In the genomic region with DNA sequence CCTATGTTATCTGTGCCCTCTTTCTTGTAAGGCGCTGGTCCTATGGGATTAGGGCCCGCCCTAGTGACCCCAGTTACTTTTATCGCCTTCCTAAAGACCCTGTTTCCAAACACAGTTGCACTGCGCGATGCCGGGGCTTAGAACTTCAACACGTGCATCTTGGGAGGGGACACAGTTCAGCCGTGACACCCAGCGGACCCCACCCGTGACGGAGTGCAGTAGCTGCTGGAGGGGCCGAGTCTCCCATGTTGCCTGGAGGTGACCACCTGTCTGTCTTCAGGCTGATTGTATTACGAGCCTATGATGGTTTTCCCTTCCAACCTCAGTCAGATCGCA, we compare ENCODE assay signal across 13 cellular contexts. TPM values are rescaled to one million over a fixed set of nuclear protein-coding genes. Genes with fewer than 3 reads are reported as not detected.
DNase-seq lines count a peak whose midpoint lies in the region; ATAC-seq and TF ChIP-seq lines count a peak whose summit lies in the region.
"Had no signal": no experiment of that assay in that cellular context is flagged by ENCODE, and none has a peak within 500 bp of the region (broad histone marks: within the 10 kb centered on the region; RNA-seq: fewer than 3 reads in every experiment).

No MANE protein-coding gene starts in this region.

- H3K4me1 Mint-ChIP-seq in nephron progenitor cell (peaks cover 71% of the 10 kb centered on the region), CD14-positive monocyte (peaks cover 18% of the 10 kb centered on the region)

- H3K36me3 Mint-ChIP-seq in nephron progenitor cell (ENCODE audit: low read depth) (no peaks in the 10 kb centered on the region), CD14-positive monocyte (peaks cover under 1 to 2% of the 10 kb centered on the region in 2 donors)
- H3K36me3 Mint-ChIP-seq: activated CD8-positive, alpha-beta memory T cell treated with anti-CD3 and anti-CD28 coated beads, Interleukin-2, amount 10 ng/mL, durations not matched to agents 7 days and 5 days; natural killer cell; stimulated activated memory B cell treated with anti-CD40 and anti-IgM and Interleukin-4, amounts not matched to agents 10 μg/mL and 1 μg/mL and 100 μg/mL, for 72 hours had no signal

- no peaks in the 10 kb centered on the region for H3K9me3 ChIP-seq in adipocyte (ENCODE audit: control insufficient read depth, low read length)
- H3K9me3 ChIP-seq in esophagus (ENCODE audit: control insufficient read depth in 2 of 2, insufficient read depth in 1 of 2, low read depth in 1 of 2, low read length in 1 of 2), result no peaks in the 10 kb centered on the region
- no peaks in the 10 kb centered on the region for H3K9me3 ChIP-seq in upper lobe of left lung

- no peaks in the 10 kb centered on the region for H3K27me3 ChIP-seq in adipocyte (replicated peaks; ENCODE audit: control insufficient read depth, insufficient read depth, low read length)
- no peaks in the 10 kb centered on the region for H3K27me3 ChIP-seq in esophagus (ENCODE audit: control insufficient read depth in 1 of 2, insufficient read depth in 2 of 2, low read length in 2 of 2)
- no peaks in the 10 kb centered on the region for H3K27me3 ChIP-seq in upper lobe of left lung

- H3K27me3 Mint-ChIP-seq in nephron progenitor cell (ENCODE audit: low read depth, poor library complexity) (peaks cover 2% of the 10 kb centered on the region), CD14-positive monocyte (ENCODE audit: low read depth in 3 of 3) (peaks cover 1 to 12% (median 5%) of the 10 kb centered on the region in 3 donors)
- H3K27me3 Mint-ChIP-seq: activated CD8-positive, alpha-beta memory T cell treated with anti-CD3 and anti-CD28 coated beads, Interleukin-2, amount 10 ng/mL, durations not matched to agents 7 days and 5 days; activated naive CD8-positive, alpha-beta T cell treated with anti-CD3 and anti-CD28 coated beads, Interleukin-2, amount 50 U/mL, for 24 hours had no signal

- H3K4me3 ChIP-seq in adipocyte (ENCODE audit: low read length) (peak overlapping the region; percentile 38), esophagus (ENCODE audit: low read depth in 1 of 2, low read length in 2 of 2) (no peak overlapping the region), upper lobe of left lung (peak overlapping the region in 3 of 4 donors; percentile 4 to 13 (median 9))

- H3K27ac ChIP-seq in esophagus (ENCODE audit: low read depth in 2 of 2, low read length in 1 of 2), result peak overlapping the region; percentile 79 to 89
- H3K27ac ChIP-seq in upper lobe of left lung, result peak overlapping the region; percentile 88 to 95 (median 91)

- TF ChIP-seq EP300 in upper lobe of left lung (IDR thresholded peaks at IDR 0.05), result no peak

- H3K27ac Mint-ChIP-seq in nephron progenitor cell, result peak overlapping the region; percentile 90
- H3K27ac Mint-ChIP-seq in CD14-positive monocyte, result no peak overlapping the region
- H3K27ac Mint-ChIP-seq: activated CD8-positive, alpha-beta memory T cell treated with anti-CD3 and anti-CD28 coated beads, Interleukin-2, amount 10 ng/mL, durations not matched to agents 7 days and 5 days; activated naive CD8-positive, alpha-beta T cell treated with anti-CD3 and anti-CD28 coated beads, Interleukin-2, amount 50 U/mL, for 24 hours; natural killer cell; stimulated activated memory B cell treated with anti-CD40 and anti-IgM and Interleukin-4, amounts not matched to agents 10 μg/mL and 1 μg/mL and 100 μg/mL, for 72 hours had no signal

- no peaks in the 10 kb centered on the region for H3K36me3 ChIP-seq in adipocyte (ENCODE audit: control insufficient read depth, insufficient read depth, low read length, severe bottlenecking)
- peaks cover 0 to 5% of the 10 kb centered on the region in 2 donors for H3K36me3 ChIP-seq in esophagus (ENCODE audit: control insufficient read depth in 2 of 2, insufficient read depth in 2 of 2, low read length in 1 of 2)
- no peaks in the 10 kb centered on the region for H3K36me3 ChIP-seq in upper lobe of left lung

- 60 to 69% methylated on average over 14 of the region's 14 CpGs for WGBS in esophagus, 2 donors
- WGBS in upper lobe of left lung, 2 donors, result 49 to 64% methylated on average over 14 of the region's 14 CpGs

- H3K4me1 ChIP-seq in adipocyte (ENCODE audit: control insufficient read depth, insufficient read depth, low read length) (peaks cover 39% of the 10 kb centered on the region), esophagus (ENCODE audit: control insufficient read depth in 2 of 2, insufficient read depth in 2 of 2, low read length in 1 of 2) (peaks cover 25 to 63% of the 10 kb centered on the region in 2 donors), upper lobe of left lung (peaks cover 88 to 93% (median 90%) of the 10 kb centered on the region in 4 donors)

- intact Hi-C loops in CD14-positive monocyte (cut with micrococcal nuclease), result no loop called here

- DNase-seq in adipocyte (ENCODE audit: low read depth) (no peak), nephron progenitor cell (no peak), upper lobe of left lung (no peak), CD14-positive monocyte (ENCODE audit: low spot score) (no peak), HUDEP-2 (lab: John Stamatoyannopoulos, UW; ENCODE audit: unreplicated experiment in 76 of 76) (no peak), NCI-H1694 treated with DMSO at 0.1 percent for 48 hours (lab: John Stamatoyannopoulos, UW) (no peak)
- DNase-seq: activated CD8-positive, alpha-beta memory T cell treated with anti-CD3 and anti-CD28 coated beads, Interleukin-2, amount 10 ng/mL, durations not matched to agents 7 days and 5 days; activated naive CD8-positive, alpha-beta T cell treated with anti-CD3 and anti-CD28 coated beads, Interleukin-2, amount 50 U/mL, for 24 hours; effector memory CD4-positive, alpha-beta T cell; natural killer cell; stimulated activated CD4-positive, alpha-beta T cell treated with anti-CD3 and anti-CD28 coated beads, Interleukin-2, amount 100 ng/mL, for 24 hours had no signal

- TF ChIP-seq CTCF in nephron progenitor cell (IDR thresholded peaks at IDR 0.05) (no peak), upper lobe of left lung (IDR thresholded peaks at IDR 0.05) (no peak), CD14-positive monocyte (IDR thresholded peaks at IDR 0.05) (no peak)

- TF ChIP-seq POLR2A in upper lobe of left lung (IDR thresholded peaks at IDR 0.05), result no peak

- H3K9ac ChIP-seq in adipocyte (ENCODE audit: low read length), result no peak overlapping the region

- ATAC-seq in upper lobe of left lung (ENCODE audit: low FRiP score in 2 of 2), result no peak
- ATAC-seq: activated CD8-positive, alpha-beta memory T cell treated with anti-CD3 and anti-CD28 coated beads, Interleukin-2, amount 10 ng/mL, durations not matched to agents 7 days and 5 days; activated naive CD8-positive, alpha-beta T cell treated with anti-CD3 and anti-CD28 coated beads, Interleukin-2, amount 50 U/mL, for 24 hours; natural killer cell; stimulated activated memory B cell treated with anti-CD40 and anti-IgM and Interleukin-4, amounts not matched to agents 10 μg/mL and 1 μg/mL and 100 μg/mL, for 72 hours had no signal

- H3K4me3 Mint-ChIP-seq in nephron progenitor cell, result no peak overlapping the region
- no peak overlapping the region for H3K4me3 Mint-ChIP-seq in CD14-positive monocyte
- H3K4me3 Mint-ChIP-seq: activated CD8-positive, alpha-beta memory T cell treated with anti-CD3 and anti-CD28 coated beads, Interleukin-2, amount 10 ng/mL, durations not matched to agents 7 days and 5 days; activated naive CD8-positive, alpha-beta T cell treated with anti-CD3 and anti-CD28 coated beads, Interleukin-2, amount 50 U/mL, for 24 hours; natural killer cell; stimulated activated memory B cell treated with anti-CD40 and anti-IgM and Interleukin-4, amounts not matched to agents 10 μg/mL and 1 μg/mL and 100 μg/mL, for 72 hours had no signal

- H3K9me3 Mint-ChIP-seq in nephron progenitor cell (no peaks in the 10 kb centered on the region), CD14-positive monocyte (no peaks in the 10 kb centered on the region)
- H3K9me3 Mint-ChIP-seq: activated naive CD8-positive, alpha-beta T cell treated with anti-CD3 and anti-CD28 coated beads, Interleukin-2, amount 50 U/mL, for 24 hours; natural killer cell; stimulated activated memory B cell treated with anti-CD40 and anti-IgM and Interleukin-4, amounts not matched to agents 10 μg/mL and 1 μg/mL and 100 μg/mL, for 72 hours had no signal

RNA-seq across cellular contexts. Expression of gene BAIAP2, which starts 9.4 kb away (rescaled TPM):
- polyA plus RNA-seq in esophagus, result 100 to 1,000 TPM in 1 of 2 donors, 10 to 100 TPM in 1; 91.2 to 107 TPM
- total RNA-seq in upper lobe of left lung, result 100 to 1,000 TPM in 5 of 6 donors, 10 to 100 TPM in 1; 90.7 to 231 (median 123) TPM
- 10 to 100 TPM in 1 of 2 donors, 1 to 10 TPM in 1; 8.6 to 11.2 TPM for polyA plus RNA-seq in CD14-positive monocyte

RNA-seq across cellular contexts. Expression of gene CHMP6, which starts 52.8 kb away (rescaled TPM):
- polyA plus RNA-seq in esophagus, result 10 to 100 TPM; 21.5 to 26.7 TPM
- total RNA-seq in upper lobe of left lung, result 10 to 100 TPM; 29.5 to 75.4 (median 34.8) TPM
- polyA plus RNA-seq in CD14-positive monocyte, result 10 to 100 TPM; 44.1 to 44.8 TPM

Comparison
In these comparisons a context has a peak if more than half of its experiments do, and no peak if none do; other contexts are left out.
1. H3K4me3 ChIP-seq: peak in adipocyte (single experiment) and upper lobe of left lung (3 of 4); none in esophagus (0 of 2).
2. RNA of gene BAIAP2, which starts 9.4 kb away (polyA plus RNA-seq): 91.2 to 107 TPM in esophagus; 8.6 to 11.2 TPM in CD14-positive monocyte; every median in the first group is over 4 times any median in the second.